In genomic region chr2:236001854-236002253, GRCh38 we compare ENCODE assay signal across 20 cellular contexts.
DNase-seq lines count a peak whose midpoint lies in the region; ATAC-seq and TF ChIP-seq lines count a peak whose summit lies in the region.
"Had no signal": no experiment of that assay in that cellular context is flagged by ENCODE, and none has a peak within 500 bp of the region (broad histone marks: within the 10 kb centered on the region; RNA-seq: fewer than 3 reads in every experiment).

No MANE protein-coding gene starts in this region.

- no peaks in the 10 kb centered on the region for H3K79me2 ChIP-seq in GM23338 (replicated peaks; ENCODE audit: insufficient read depth)

- peaks cover 20% of the 10 kb centered on the region for H3K9me2 ChIP-seq in GM23338 (ENCODE audit: insufficient read depth)

- POLR2A ChIA-PET in WTC11 (lab: Charles Lee), result no interaction called here

- H3K36me3 Mint-ChIP-seq in GM23338 (ENCODE audit: low read depth) (peaks cover 12% of the 10 kb centered on the region), WTC11 (peaks cover 18% of the 10 kb centered on the region)
- H3K36me3 Mint-ChIP-seq: CD4-positive, alpha-beta memory T cell had no signal

- H3K27me3 Mint-ChIP-seq in GM23338 (ENCODE audit: insufficient read depth, low read depth, poor library complexity) (peaks cover 2% of the 10 kb centered on the region), WTC11 (ENCODE audit: low read depth) (no peaks in the 10 kb centered on the region)

- H3K27ac ChIP-seq in GM23338 (ENCODE audit: low read depth) (no peak overlapping the region), spleen (peak overlapping the region; percentile 42 to 83 (median 68)), ascending aorta (no peak overlapping the region)

- H3K9me3 Mint-ChIP-seq in GM23338 (no peaks in the 10 kb centered on the region), WTC11 (peaks cover 16% of the 10 kb centered on the region)

- TF ChIP-seq POLR2A in spleen (IDR thresholded peaks at IDR 0.05), result no peak

- H3K27ac Mint-ChIP-seq in GM23338 (0 out of 2 replicates have a peak overlapping the region, but pooled peaks have one; percentile 22), WTC11 (0 out of 2 replicates have a peak overlapping the region, but pooled peaks have one; percentile 35)
- H3K27ac Mint-ChIP-seq: CD4-positive, alpha-beta memory T cell had no signal

- H3K4me1 ChIP-seq in GM23338 (ENCODE audit: insufficient read depth) (no peaks in the 10 kb centered on the region), spleen (peaks cover 0 to 12% (median 0%) of the 10 kb centered on the region in 6 donors), ascending aorta (no peaks in the 10 kb centered on the region)
- H3K4me1 ChIP-seq: Caco-2, HAP-1 had no signal

- CTCF ChIA-PET in WTC11 (lab: Charles Lee), result no interaction called here

- intact Hi-C loops in spleen (cut with DNase I; ENCODE audit: low total_unique reads), result no loop called here
- intact Hi-C loops in ascending aorta (cut with DNase I), result no loop called here

- no peak overlapping the region for H3K4me3 Mint-ChIP-seq in GM23338
- no peak overlapping the region for H3K4me3 Mint-ChIP-seq in WTC11
- H3K4me3 Mint-ChIP-seq: CD4-positive, alpha-beta memory T cell had no signal

- no peaks in the 10 kb centered on the region for H3K27me3 ChIP-seq in GM23338 (ENCODE audit: insufficient read depth)
- no peaks in the 10 kb centered on the region for H3K27me3 ChIP-seq in spleen (replicated peaks in 1 of 7)
- no peaks in the 10 kb centered on the region for H3K27me3 ChIP-seq in ascending aorta
- H3K27me3 ChIP-seq: MG63 had no signal

- no peak for ATAC-seq in GM23338
- ATAC-seq in WTC11, result no peak
- ATAC-seq in HG02938 (IDR thresholded peaks at IDR 0.05; ENCODE audit: unreplicated experiment), result no peak
- no peak for ATAC-seq in HG02840 (IDR thresholded peaks at IDR 0.05; ENCODE audit: low FRiP score, unreplicated experiment)
- ATAC-seq: GM12878, Right ventricle myocardium inferior had no signal

- peaks cover 6% of the 10 kb centered on the region; the same call in 1 of the 2 replicates for H4K20me1 ChIP-seq in GM23338 (replicated peaks; ENCODE audit: insufficient read depth)

- H3K36me3 ChIP-seq in GM23338 (ENCODE audit: insufficient read depth) (no peaks in the 10 kb centered on the region), spleen (no peaks in the 10 kb centered on the region), ascending aorta (no peaks in the 10 kb centered on the region)
- H3K36me3 ChIP-seq: HAP-1, MG63 had no signal

- 69 to 81% (median 77%) methylated on average over 8 of the region's 8 CpGs for WGBS in spleen, 5 donors

- H2AFZ ChIP-seq in GM23338, result no peak overlapping the region

- no peak overlapping the region for H3K4me2 ChIP-seq in GM23338

- DNase-seq in GM23338 (ENCODE audit: low spot score) (no peak), WTC11 (ENCODE audit: low spot score) (no peak), foreskin fibroblast (peak; percentile 11 to 18), spleen (peak; percentile 61), ascending aorta (ENCODE audit: low spot score in 2 of 2) (no peak)
- DNase-seq: Caco-2; CD4-positive, alpha-beta memory T cell; DMS 273 treated with DMSO at 0.1 percent for 48 hours; DMS79 treated with DMSO at 0.1 percent for 48 hours; Kasumi-1; MG63; NCI-H1417; NCI-H187; NCI-H446; NCI-H526 had no signal

- H3K9me3 ChIP-seq in spleen, result no peaks in the 10 kb centered on the region
- H3K9me3 ChIP-seq in ascending aorta, result no peaks in the 10 kb centered on the region
- H3K9me3 ChIP-seq: Caco-2, HAP-1, MG63 had no signal

- H3K4me3 ChIP-seq in GM23338 (no peak overlapping the region), foreskin fibroblast (ENCODE audit: low read depth in 1 of 2, low read length in 2 of 2) (no peak overlapping the region), spleen (peak overlapping the region in 1 of 8 donors; percentile 9), ascending aorta (no peak overlapping the region)
- H3K4me3 ChIP-seq: GM12878, HAP-1, MG63 had no signal

- TF ChIP-seq CTCF in GM23338 (conservative IDR thresholded peaks at IDR 0.05; ENCODE audit: low read depth in 2 of 2), result no peak
- no peak for TF ChIP-seq CTCF in WTC11 (IDR thresholded peaks at IDR 0.05)
- TF ChIP-seq CTCF in foreskin fibroblast (IDR thresholded peaks at IDR 0.05; ENCODE audit: low read depth, low read length), result no peak
- TF ChIP-seq CTCF in spleen (IDR thresholded peaks at IDR 0.05 in 8 of 11, conservative IDR thresholded peaks at IDR 0.05 in 3 of 11), result no peak
- no peak for TF ChIP-seq CTCF in ascending aorta (IDR thresholded peaks at IDR 0.05)

- H3F3A ChIP-seq in GM23338 (replicated peaks; ENCODE audit: low read depth), result no peaks in the 10 kb centered on the region

- no peaks in the 10 kb centered on the region for H3K4me1 Mint-ChIP-seq in GM23338
- peaks cover 2% of the 10 kb centered on the region for H3K4me1 Mint-ChIP-seq in WTC11
- H3K4me1 Mint-ChIP-seq: CD4-positive, alpha-beta memory T cell had no signal

TF ChIP-seq in GM23338, 12 proteins besides CTCF, POLR2A, EP300 and RAD21:
- TF ChIP-seq STAT1 (IDR thresholded peaks at IDR 0.05; ENCODE audit: unreplicated experiment), result no peak
- TF ChIP-seq ZNF331 (CRISPR knock-in tag; IDR thresholded peaks at IDR 0.05; ENCODE audit: low read depth), result no peak
- no peak for TF ChIP-seq ZNF114 (CRISPR knock-in tag; IDR thresholded peaks at IDR 0.05)
- no peak for TF ChIP-seq NANOG (IDR thresholded peaks at IDR 0.05; ENCODE audit: borderline replicate concordance)
- no peak for TF ChIP-seq JUNB (IDR thresholded peaks at IDR 0.05; ENCODE audit: unreplicated experiment)
- no peak for TF ChIP-seq REST (IDR thresholded peaks at IDR 0.05; ENCODE audit: unreplicated experiment)
- TF ChIP-seq CREB1 (CRISPR knock-in tag; IDR thresholded peaks at IDR 0.05; ENCODE audit: low read depth), result no peak
- no peak for TF ChIP-seq EZH2phosphoT487 (IDR thresholded peaks at IDR 0.05; ENCODE audit: unreplicated experiment)

TF ChIP-seq in WTC11, 78 proteins besides CTCF, POLR2A, EP300 and RAD21:
- TF ChIP-seq TP53 (CRISPR knock-in tag; IDR thresholded peaks at IDR 0.05) (no peak), MYBL2 (CRISPR knock-in tag; IDR thresholded peaks at IDR 0.05) (no peak), STAT6 (CRISPR knock-in tag; conservative IDR thresholded peaks at IDR 0.05; ENCODE audit: low read depth) (no peak), TEAD1 (CRISPR knock-in tag; IDR thresholded peaks at IDR 0.05) (no peak), FOXJ3 (CRISPR knock-in tag; IDR thresholded peaks at IDR 0.05; ENCODE audit: borderline replicate concordance) (no peak), NFYB (CRISPR knock-in tag; conservative IDR thresholded peaks at IDR 0.05; ENCODE audit: low read depth) (no peak), CREM (CRISPR knock-in tag; IDR thresholded peaks at IDR 0.05) (no peak), TEAD4 (CRISPR knock-in tag; IDR thresholded peaks at IDR 0.05) (no peak), JUN (CRISPR knock-in tag; IDR thresholded peaks at IDR 0.05) (no peak)
- TF ChIP-seq, protein P1, sequence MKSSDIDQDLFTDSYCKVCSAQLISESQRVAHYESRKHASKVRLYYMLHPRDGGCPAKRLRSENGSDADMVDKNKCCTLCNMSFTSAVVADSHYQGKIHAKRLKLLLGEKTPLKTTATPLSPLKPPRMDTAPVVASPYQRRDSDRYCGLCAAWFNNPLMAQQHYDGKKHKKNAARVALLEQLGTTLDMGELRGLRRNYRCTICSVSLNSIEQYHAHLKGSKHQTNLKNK (CRISPR knock-in tag; IDR thresholded peaks at IDR 0.05), result no peak
- TF ChIP-seq, protein P2, sequence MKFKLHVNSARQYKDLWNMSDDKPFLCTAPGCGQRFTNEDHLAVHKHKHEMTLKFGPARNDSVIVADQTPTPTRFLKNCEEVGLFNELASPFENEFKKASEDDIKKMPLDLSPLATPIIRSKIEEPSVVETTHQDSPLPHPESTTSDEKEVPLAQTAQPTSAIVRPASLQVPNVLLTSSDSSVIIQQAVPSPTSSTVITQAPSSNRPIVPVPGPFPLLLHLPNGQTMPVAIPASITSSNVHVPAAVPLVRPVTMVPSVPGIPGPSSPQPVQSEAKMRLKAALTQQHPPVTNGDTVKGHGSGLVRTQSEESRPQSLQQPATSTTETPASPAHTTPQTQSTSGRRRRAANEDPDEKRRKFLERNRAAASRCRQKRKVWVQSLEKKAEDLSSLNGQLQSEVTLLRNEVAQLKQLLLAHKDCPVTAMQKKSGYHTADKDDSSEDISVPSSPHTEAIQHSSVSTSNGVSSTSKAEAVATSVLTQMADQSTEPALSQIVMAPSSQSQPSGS (CRISPR knock-in tag; IDR thresholded peaks at IDR 0.05; ENCODE audit: borderline replicate concordance, low read depth), result no peak

Comparison
In these comparisons a context has a peak if more than half of its experiments do, and no peak if none do; other contexts are left out.
1. DNase-seq: peak in foreskin fibroblast (2 of 2) and spleen (single experiment); none in GM23338 (single experiment), WTC11 (single experiment) and ascending aorta (0 of 2).
2. H3K27ac ChIP-seq: peak in spleen (8 of 8); none in GM23338 (single experiment) and ascending aorta (0 of 2).